Comparison of ENCODE assay signal across 14 cellular contexts in the genomic region with DNA sequence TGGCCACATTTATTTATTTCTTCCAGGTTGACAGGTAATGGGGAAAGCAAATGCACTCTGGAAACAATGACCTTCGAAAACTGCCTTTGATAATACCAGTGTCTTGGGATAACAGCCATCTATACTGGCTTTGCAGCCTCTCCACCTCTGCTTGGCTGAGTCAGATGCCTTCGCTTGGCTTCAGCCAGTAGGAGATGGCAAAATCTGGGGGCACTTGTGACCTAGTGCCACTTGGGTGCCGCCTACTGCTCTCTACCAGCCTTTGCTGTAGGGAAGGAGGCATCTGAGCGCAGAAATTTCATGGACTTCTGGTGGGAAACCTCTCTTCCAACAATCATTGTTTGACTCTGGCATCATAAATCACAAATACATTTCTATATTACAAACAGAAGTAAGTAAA. TPM values are rescaled to one million over a fixed set of nuclear protein-coding genes. Genes with fewer than 3 reads are reported as not detected.
DNase-seq lines count a peak whose midpoint lies in the region; ATAC-seq, FAIRE-seq and TF ChIP-seq lines count a peak whose summit lies in the region.
"Had no signal": no experiment of that assay in that cellular context is flagged by ENCODE, and none has a peak within 500 bp of the region (broad histone marks: within the 10 kb centered on the region; RNA-seq: fewer than 3 reads in every experiment).

No MANE protein-coding gene starts in this region.

- peaks cover 27 to 63% (median 62%) of the 10 kb centered on the region in 3 donors for H3K36me3 Mint-ChIP-seq in naive thymus-derived CD8-positive, alpha-beta T cell

- no peaks in the 10 kb centered on the region for H3K9me3 Mint-ChIP-seq in naive thymus-derived CD8-positive, alpha-beta T cell

- H3K4ac ChIP-seq in mesendoderm (ENCODE audit: low read depth, low read length), result no peak overlapping the region

- H3K4me3 ChIP-seq in mesendoderm (ENCODE audit: low read length), result no peak overlapping the region
- H3K4me3 ChIP-seq in kidney (ENCODE audit: low read length in 2 of 2), result no peak overlapping the region
- H3K4me3 ChIP-seq: adrenal gland, tibial artery had no signal

- H2BK120ac ChIP-seq in mesendoderm (ENCODE audit: low read depth, low read length), result no peak overlapping the region

- H3K4me1 ChIP-seq in mesendoderm (ENCODE audit: control insufficient read depth, low read depth, low read length) (no peaks in the 10 kb centered on the region), kidney (ENCODE audit: control insufficient read depth in 1 of 2, insufficient read depth in 1 of 2, low read depth in 1 of 2, low read length in 2 of 2) (no peaks in the 10 kb centered on the region)
- H3K4me1 ChIP-seq: adrenal gland, tibial artery had no signal

- FAIRE-seq in kidney (lab: Jason Lieb, UNC), result no peak
- FAIRE-seq: G401.6 had no signal

- H3K79me1 ChIP-seq in mesendoderm (ENCODE audit: low read length), result no peaks in the 10 kb centered on the region

- H3K23ac ChIP-seq in mesendoderm (ENCODE audit: low read length), result no peak overlapping the region

- no peaks in the 10 kb centered on the region for H3K9me3 ChIP-seq in kidney (ENCODE audit: control insufficient read depth in 1 of 2, low read length in 2 of 2)
- H3K9me3 ChIP-seq: adrenal gland, tibial artery had no signal

- peak; percentile 74 to 89 for ATAC-seq in naive thymus-derived CD8-positive, alpha-beta T cell

- H3K79me2 ChIP-seq in mesendoderm (ENCODE audit: control insufficient read depth, insufficient read depth, low read length), result no peaks in the 10 kb centered on the region

- peaks cover 0 to 1% (median 0%) of the 10 kb centered on the region in 5 donors for H3K27me3 Mint-ChIP-seq in naive thymus-derived CD8-positive, alpha-beta T cell

- H3K56ac ChIP-seq in mesendoderm (ENCODE audit: low read length), result no peak overlapping the region

- no peak overlapping the region for H2BK15ac ChIP-seq in mesendoderm (replicated peaks; ENCODE audit: low read depth)

- no peak overlapping the region for H2BK5ac ChIP-seq in mesendoderm (ENCODE audit: low read length)

- H4K8ac ChIP-seq in mesendoderm (ENCODE audit: low read depth, low read length), result no peak overlapping the region

- POLR2A ChIA-PET in naive thymus-derived CD8-positive, alpha-beta T cell (lab: Charles Lee), result interaction anchor here (1.1 to 20.1 kb wide), 6 partner anchors 8 to 21 kb away, joined by 6 to 446 read pairs (median 92); partner anchors contain the start of gene FYB1

- intact Hi-C loops in kidney (cut with DNase I), result no loop called here

- H4K5ac ChIP-seq in mesendoderm (ENCODE audit: low read length), result no peak overlapping the region

- H3K18ac ChIP-seq in mesendoderm (ENCODE audit: low read length), result no peak overlapping the region

- peak overlapping the region; percentile 83 to 98 (median 92) for H3K27ac Mint-ChIP-seq in naive thymus-derived CD8-positive, alpha-beta T cell
- H3K27ac Mint-ChIP-seq: B cell had no signal

- DNase-seq in Daoy (ENCODE audit: low read depth) (peak; percentile 15), mesendoderm (no peak), NCI-H2196 treated with DMSO at 0.1 percent for 48 hours (lab: John Stamatoyannopoulos, UW; ENCODE audit: unreplicated experiment) (no peak), kidney (no peak), LoVo (ENCODE audit: low spot score) (no peak)
- peak; percentile 46 for DNase-seq in activated CD4-positive, alpha-beta T cell treated with anti-CD3 and anti-CD28 coated beads for 1 hour
- DNase-seq in activated naive CD4-positive, alpha-beta T cell treated with anti-CD3 and anti-CD28 coated beads, Interleukin-2, amount 50 U/mL, for 16 hours, result peak; percentile 56
- peak in 8 of 10 donors; percentile 38 to 78 (median 63) for DNase-seq in naive thymus-derived CD8-positive, alpha-beta T cell
- DNase-seq: adrenal gland, head of caudate nucleus, NCI-H187, tibial artery had no signal

- TF ChIP-seq CTCF in kidney (IDR thresholded peaks at IDR 0.05; ENCODE audit: borderline replicate concordance, extremely low read depth, insufficient read depth), result no peak

- H3K4me2 ChIP-seq in mesendoderm (ENCODE audit: low read length), result no peak overlapping the region

- WGBS in mesendoderm (ENCODE audit: extremely low coverage, insufficient coverage, low lambda C conversion rate), result no CpG with 5 or more reads among the region's 4 CpGs

- H3K36me3 ChIP-seq in mesendoderm (ENCODE audit: control insufficient read depth, insufficient read depth, low read length), result no peaks in the 10 kb centered on the region
- H3K36me3 ChIP-seq in kidney (ENCODE audit: control insufficient read depth in 1 of 2, insufficient read depth in 2 of 2, low read length in 2 of 2), result no peaks in the 10 kb centered on the region
- H3K36me3 ChIP-seq: adrenal gland, tibial artery had no signal

- no peak overlapping the region for H2AK5ac ChIP-seq in mesendoderm (ENCODE audit: low read length)

- H3K9ac ChIP-seq in mesendoderm (ENCODE audit: low read length), result no peak overlapping the region
- H3K9ac ChIP-seq in kidney (ENCODE audit: low read length in 2 of 2), result no peak overlapping the region

- H3K4me3 Mint-ChIP-seq in naive thymus-derived CD8-positive, alpha-beta T cell, result peak overlapping the region; percentile 80 to 99 (median 86)
- H3K4me3 Mint-ChIP-seq: B cell had no signal

- H3K4me1 Mint-ChIP-seq in naive thymus-derived CD8-positive, alpha-beta T cell, result peaks cover 27 to 65% (median 46%) of the 10 kb centered on the region in 4 donors

- H3K27ac ChIP-seq in mesendoderm (ENCODE audit: low read depth, low read length) (no peak overlapping the region), kidney (ENCODE audit: low read depth in 2 of 2, low read length in 2 of 2) (no peak overlapping the region)
- H3K27ac ChIP-seq: adrenal gland, tibial artery had no signal

- H3K27me3 ChIP-seq in mesendoderm (ENCODE audit: insufficient read depth, low read length, poor library complexity), result no peaks in the 10 kb centered on the region
- H3K27me3 ChIP-seq: adrenal gland had no signal

RNA-seq across cellular contexts. Expression of gene FYB1, which starts 21.8 kb away (rescaled TPM):
- not detected in 2 replicates for total RNA-seq in Daoy (2014; rRNA removed; shearing (Covaris generic))
- 100 to 1,000 TPM; 579 to 642 TPM for total RNA-seq in naive thymus-derived CD8-positive, alpha-beta T cell
- 100 to 1,000 TPM; 181 to 431 (median 312) TPM for polyA plus RNA-seq in naive thymus-derived CD8-positive, alpha-beta T cell
- polyA plus RNA-seq in mesendoderm (2013, experiment 1 of 2), result not detected
- polyA plus RNA-seq in mesendoderm (2013, experiment 2 of 2), result not detected
- total RNA-seq in kidney, result 53.7 TPM
- polyA plus RNA-seq in kidney (ENCODE audit: insufficient read depth, low read depth, low replicate concordance), result 2.3 TPM

Comparison
In these comparisons a context has a peak if more than half of its experiments do, and no peak if none do; other contexts are left out.
1. DNase-seq: peak in Daoy (single experiment), activated CD4-positive, alpha-beta T cell treated with anti-CD3 and anti-CD28 coated beads for 1 hour (single experiment), activated naive CD4-positive, alpha-beta T cell treated with anti-CD3 and anti-CD28 coated beads, Interleukin-2, amount 50 U/mL, for 16 hours (single experiment) and naive thymus-derived CD8-positive, alpha-beta T cell (8 of 10); none in mesendoderm (single experiment), NCI-H2196 treated with DMSO at 0.1 percent for 48 hours (single experiment), kidney (single experiment) and LoVo (single experiment).
2. RNA of gene FYB1, which starts 21.8 kb away (total RNA-seq): 579 to 642 TPM in naive thymus-derived CD8-positive, alpha-beta T cell and 53.7 TPM in kidney (single experiment); not detected in Daoy; every median in the first group is over 10 times any median in the second.